ENCODE assay signal across 1 cellular context in the genomic region with DNA sequence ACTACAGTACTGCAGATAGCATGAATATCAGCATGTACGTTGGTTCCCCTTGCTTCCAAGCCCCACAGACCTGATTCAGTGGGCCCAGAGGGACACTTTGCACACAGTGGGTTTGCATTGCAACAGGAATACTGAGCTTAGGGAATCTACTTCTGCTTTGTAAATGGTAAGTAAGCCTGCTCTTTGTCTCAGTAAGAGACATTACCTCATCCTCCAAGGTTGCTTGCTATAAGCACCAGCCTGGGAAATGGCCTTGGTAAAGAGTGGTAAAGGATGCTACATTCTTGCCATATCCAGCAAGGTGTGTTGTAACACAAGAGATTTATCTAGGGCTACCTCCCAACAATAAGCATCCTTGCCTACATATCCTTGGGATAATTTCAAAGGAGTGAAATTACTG.
TF ChIP-seq lines count a peak whose summit lies in the region.

No MANE protein-coding gene starts in this region.

TF ChIP-seq in H1, 55 proteins besides CTCF, POLR2A, EP300 and RAD21 (continued from another document):
- TF ChIP-seq GTF2F1 (IDR thresholded peaks at IDR 0.05; ENCODE audit: borderline replicate concordance, low read depth, low read length) (no peak), BCL11A (IDR thresholded peaks at IDR 0.05; ENCODE audit: low read depth in 2 of 2, low read length in 2 of 2) (no peak), RXRA (IDR thresholded peaks at IDR 0.05; ENCODE audit: insufficient read depth, low read depth, low read length) (no peak), USF2 (IDR thresholded peaks at IDR 0.05; ENCODE audit: low read length) (no peak), JUN (IDR thresholded peaks at IDR 0.05; ENCODE audit: low read depth, low read length) (no peak), TAF1 (IDR thresholded peaks at IDR 0.05; ENCODE audit: low read depth, low read length) (no peak), SP1 (IDR thresholded peaks at IDR 0.05; ENCODE audit: low read depth, low read length) (no peak), SP4 (IDR thresholded peaks at IDR 0.05; ENCODE audit: low read length) (no peak), SAP30 (IDR thresholded peaks at IDR 0.05; ENCODE audit: insufficient read depth, insufficient replicate concordance, low read length) (no peak), CEBPB (IDR thresholded peaks at IDR 0.05; ENCODE audit: low read depth, low read length) (no peak), YY1 (IDR thresholded peaks at IDR 0.05; ENCODE audit: low read depth, low read length) (no peak), TCF12 (IDR thresholded peaks at IDR 0.05; ENCODE audit: low read depth, low read length) (no peak)
